In the genomic region with DNA sequence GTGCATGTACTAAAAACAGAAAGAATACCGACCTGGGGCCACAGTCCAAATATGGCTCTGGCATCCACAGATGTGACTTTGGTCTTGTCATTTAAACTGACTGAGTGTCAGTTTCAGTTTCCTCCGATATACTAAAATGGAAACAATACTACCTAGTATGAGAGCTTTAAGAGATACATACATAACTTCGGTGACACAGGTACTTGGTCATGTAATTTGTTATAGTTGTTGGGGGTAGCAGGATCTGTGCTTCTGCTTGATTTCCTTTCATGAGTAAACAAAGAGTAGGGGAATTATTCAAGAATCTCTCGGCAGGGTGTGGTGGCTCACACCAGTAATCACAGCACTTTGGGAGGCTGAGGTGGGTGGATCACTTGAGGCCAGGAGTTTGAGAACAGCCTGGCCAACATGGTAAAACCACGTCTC, we compare ENCODE assay signal across 8 cellular contexts. TPM values are rescaled to one million over a fixed set of nuclear protein-coding genes. Genes with fewer than 3 reads are reported as not detected.
DNase-seq lines count a peak whose midpoint lies in the region; ATAC-seq and TF ChIP-seq lines count a peak whose summit lies in the region.
"Had no signal": no experiment of that assay in that cellular context is flagged by ENCODE, and none has a peak within 500 bp of the region (broad histone marks: within the 10 kb centered on the region; RNA-seq: fewer than 3 reads in every experiment).

No MANE protein-coding gene starts in this region.

- H3K36me3 ChIP-seq in Caco-2 (ENCODE audit: control insufficient read depth, insufficient read depth, low read length) = no peaks in the 10 kb centered on the region

- H3K4me1 Mint-ChIP-seq in IgD-negative memory B cell (peaks cover 31 to 54% (median 49%) of the 10 kb centered on the region in 3 donors), Caco-2 (ENCODE audit: low read depth, unreplicated experiment) (peaks cover 2% of the 10 kb centered on the region)
- H3K4me1 Mint-ChIP-seq in naive thymus-derived CD8-positive, alpha-beta T cell = peaks cover 20 to 74% (median 59%) of the 10 kb centered on the region in 4 donors

- DNase-seq in naive thymus-derived CD8-positive, alpha-beta T cell = no peak
- DNase-seq in Caco-2 = no peak
- no peak for DNase-seq in NCI-H524 (lab: John Stamatoyannopoulos, UW)
- no peak for DNase-seq in COLO668 (lab: John Stamatoyannopoulos, UW; ENCODE audit: unreplicated experiment)
- DNase-seq: left ventricle myocardium inferior had no signal

- no peaks in the 10 kb centered on the region for H3K27me3 ChIP-seq in Caco-2 (replicated peaks; ENCODE audit: control insufficient read depth, insufficient read depth, low read length)

- H3K36me3 Mint-ChIP-seq in IgD-negative memory B cell (peaks cover 8% of the 10 kb centered on the region), Caco-2 (ENCODE audit: insufficient read depth, unreplicated experiment) (peaks cover 22% of the 10 kb centered on the region)
- H3K36me3 Mint-ChIP-seq in naive thymus-derived CD8-positive, alpha-beta T cell = peaks cover 0 to 31% (median 7%) of the 10 kb centered on the region in 3 donors

- H3K4me1 ChIP-seq in Caco-2 = peaks cover 21% of the 10 kb centered on the region

- intact Hi-C loops in Caco-2 (cut with micrococcal nuclease; ENCODE audit: unreplicated experiment) = no loop called here

- no TSS peak for BruUV-seq in Caco-2 (replicated peaks; lab: Mats Ljungman, UMichigan)

- CTCF ChIA-PET in Caco-2 (lab: Charles Lee) = no interaction called here

- H3K9me3 ChIP-seq in Caco-2 = no peaks in the 10 kb centered on the region
- H3K9me3 ChIP-seq: left ventricle myocardium inferior had no signal

- ATAC-seq in GM18909 (IDR thresholded peaks at IDR 0.05; ENCODE audit: poor library complexity, unreplicated experiment) (peak; percentile 90), GM21825 (IDR thresholded peaks at IDR 0.05; ENCODE audit: unreplicated experiment) (peak; percentile 83)
- ATAC-seq in naive thymus-derived CD8-positive, alpha-beta T cell = no peak

- H3K4me3 ChIP-seq in Caco-2 (ENCODE audit: low read depth, low read length) = no peak overlapping the region
- H3K4me3 ChIP-seq: left ventricle myocardium inferior had no signal

- H3K27me3 Mint-ChIP-seq in IgD-negative memory B cell (no peaks in the 10 kb centered on the region), Caco-2 (ENCODE audit: insufficient read depth, unreplicated experiment) (no peaks in the 10 kb centered on the region)
- no peaks in the 10 kb centered on the region for H3K27me3 Mint-ChIP-seq in naive thymus-derived CD8-positive, alpha-beta T cell

- no peak for TF ChIP-seq CTCF in Caco-2 (IDR thresholded peaks at IDR 0.05; ENCODE audit: insufficient read depth in 1 of 2, low read depth in 1 of 2, low read length in 1 of 2, severe bottlenecking in 1 of 2, unreplicated experiment in 1 of 2)

- peak overlapping the region in 3 of 4 donors; percentile 8 to 53 (median 27) for H3K4me3 Mint-ChIP-seq in IgD-negative memory B cell
- peak overlapping the region in 2 of 10 donors; percentile 43 to 70 for H3K4me3 Mint-ChIP-seq in naive thymus-derived CD8-positive, alpha-beta T cell
- H3K4me3 Mint-ChIP-seq in Caco-2 (ENCODE audit: unreplicated experiment) = no peak overlapping the region

- H3K27ac Mint-ChIP-seq in IgD-negative memory B cell (peak overlapping the region; percentile 41 to 80 (median 52)), Caco-2 (ENCODE audit: unreplicated experiment) (no peak overlapping the region)
- peak overlapping the region in 9 of 10 donors; percentile 12 to 85 (median 57) for H3K27ac Mint-ChIP-seq in naive thymus-derived CD8-positive, alpha-beta T cell

- POLR2A ChIA-PET in naive thymus-derived CD8-positive, alpha-beta T cell (lab: Charles Lee) = no interaction called here
- POLR2A ChIA-PET in Caco-2 (lab: Charles Lee) = interaction anchor here (0.6 kb wide), 1 partner anchor 108 kb away, joined by 4 read pairs; no protein-coding TSS in a partner anchor

- H3K9me3 Mint-ChIP-seq in IgD-negative memory B cell = no peaks in the 10 kb centered on the region
- H3K9me3 Mint-ChIP-seq in naive thymus-derived CD8-positive, alpha-beta T cell = no peaks in the 10 kb centered on the region
- H3K9me3 Mint-ChIP-seq in Caco-2 (ENCODE audit: unreplicated experiment) = no peaks in the 10 kb centered on the region

RNA-seq across cellular contexts. Expression of a gene that starts 32.1 kb away (rescaled TPM):
- 18.3 TPM for polyA plus RNA-seq in IgD-negative memory B cell
- total RNA-seq in naive thymus-derived CD8-positive, alpha-beta T cell = 10 to 100 TPM; 25.4 to 32.5 TPM
- 10 to 100 TPM; 14.2 to 17.2 (median 14.3) TPM for polyA plus RNA-seq in naive thymus-derived CD8-positive, alpha-beta T cell
- total RNA-seq in Caco-2 (2022) = 35.1 and 35.7 TPM in 2 replicates

Comparison
In these comparisons a context has a peak if more than half of its experiments do, and no peak if none do; other contexts are left out.
1. ATAC-seq: peak in GM18909 (single experiment) and GM21825 (single experiment); none in naive thymus-derived CD8-positive, alpha-beta T cell (0 of 2).